In the genomic region with DNA sequence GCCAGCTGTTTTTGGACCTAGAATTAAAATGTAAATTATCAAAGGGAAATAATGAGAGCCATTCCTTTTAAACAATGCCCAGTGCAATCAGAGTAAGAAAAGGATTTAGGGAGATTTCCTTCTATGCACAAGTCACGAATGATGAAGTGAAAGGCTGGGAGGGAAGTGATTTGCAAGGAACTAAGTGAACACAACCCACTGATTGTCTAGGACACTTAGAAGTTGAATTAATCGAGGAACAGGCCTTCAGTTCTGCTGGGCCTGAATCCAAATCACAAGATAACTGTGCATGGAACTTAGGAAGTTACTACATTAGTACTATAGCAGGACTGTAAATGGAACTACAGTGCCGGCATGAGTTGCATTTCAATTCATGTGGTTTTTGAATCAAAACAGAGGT, we compare ENCODE assay signal across 25 cellular contexts. TPM values are rescaled to one million over a fixed set of nuclear protein-coding genes. Genes with fewer than 3 reads are reported as not detected.
DNase-seq lines count a peak whose midpoint lies in the region; ATAC-seq and TF ChIP-seq lines count a peak whose summit lies in the region.
"Had no signal": no experiment of that assay in that cellular context is flagged by ENCODE, and none has a peak within 500 bp of the region (broad histone marks: within the 10 kb centered on the region; RNA-seq: fewer than 3 reads in every experiment).

No MANE protein-coding gene starts in this region.

- H3K27me3 Mint-ChIP-seq in GM23338 (ENCODE audit: insufficient read depth, low read depth, poor library complexity): no peaks in the 10 kb centered on the region
- H3K27me3 Mint-ChIP-seq: CD8-positive, alpha-beta memory T cell; naive thymus-derived CD4-positive, alpha-beta T cell had no signal

- H3K36me3 ChIP-seq in GM23338 (ENCODE audit: insufficient read depth): no peaks in the 10 kb centered on the region
- H3K36me3 ChIP-seq in SK-N-MC (ENCODE audit: insufficient read depth, low read length): no peaks in the 10 kb centered on the region
- no peaks in the 10 kb centered on the region for H3K36me3 ChIP-seq in parathyroid adenoma (ENCODE audit: control insufficient read depth, insufficient read depth, low read length)
- H3K36me3 ChIP-seq: stomach had no signal

- H3K27me3 ChIP-seq in GM23338 (ENCODE audit: insufficient read depth) (no peaks in the 10 kb centered on the region), parathyroid adenoma (ENCODE audit: control insufficient read depth, insufficient read depth, low read length) (no peaks in the 10 kb centered on the region)
- H3K27me3 ChIP-seq: stomach had no signal

- H3K9ac ChIP-seq in SK-N-MC (ENCODE audit: insufficient read length): no peak overlapping the region
- no peak overlapping the region for H3K9ac ChIP-seq in parathyroid adenoma

- peak overlapping the region; percentile 10; the same call in 1 of the 2 replicates for H3K27ac Mint-ChIP-seq in GM23338
- H3K27ac Mint-ChIP-seq: activated naive CD4-positive, alpha-beta T cell treated with anti-CD3 and anti-CD28 coated beads for 36 hours; CD8-positive, alpha-beta memory T cell; naive thymus-derived CD4-positive, alpha-beta T cell had no signal

- H2AFZ ChIP-seq in GM23338 (no peak overlapping the region), parathyroid adenoma (peak overlapping the region; percentile 14)

- TF ChIP-seq CTCF in GM23338 (conservative IDR thresholded peaks at IDR 0.05; ENCODE audit: low read depth in 2 of 2) (no peak), fibroblast of pulmonary artery (IDR thresholded peaks at IDR 0.05; ENCODE audit: low read length, missing control alignments) (no peak), parathyroid adenoma (IDR thresholded peaks at IDR 0.05) (no peak)

- no peak for ATAC-seq in GM23338
- no peak for ATAC-seq in HG02571 (IDR thresholded peaks at IDR 0.05; ENCODE audit: unreplicated experiment)
- ATAC-seq: activated T-cell treated with anti-CD3 and anti-CD28 coated beads, Interleukin-2, amount 50 U/mL, for 4 hours; naive thymus-derived CD4-positive, alpha-beta T cell had no signal

- H3K9me3 Mint-ChIP-seq in GM23338: no peaks in the 10 kb centered on the region
- H3K9me3 Mint-ChIP-seq: activated naive CD4-positive, alpha-beta T cell treated with anti-CD3 and anti-CD28 coated beads for 36 hours; activated T-cell treated with anti-CD3 and anti-CD28 coated beads, Interleukin-2, amount 50 U/mL, for 4 hours; naive thymus-derived CD4-positive, alpha-beta T cell had no signal

- H3K79me2 ChIP-seq in GM23338 (replicated peaks; ENCODE audit: insufficient read depth): no peaks in the 10 kb centered on the region
- no peaks in the 10 kb centered on the region for H3K79me2 ChIP-seq in parathyroid adenoma

- peaks cover 29% of the 10 kb centered on the region for H3K4me1 Mint-ChIP-seq in GM23338
- H3K4me1 Mint-ChIP-seq: CD8-positive, alpha-beta memory T cell; naive thymus-derived CD4-positive, alpha-beta T cell had no signal

- peaks cover 8% of the 10 kb centered on the region; the same call in 1 of the 2 replicates for H3K4me1 ChIP-seq in GM23338 (ENCODE audit: insufficient read depth)
- H3K4me1 ChIP-seq in parathyroid adenoma: no peaks in the 10 kb centered on the region

- H3K4me3 Mint-ChIP-seq in GM23338: no peak overlapping the region
- H3K4me3 Mint-ChIP-seq: activated naive CD4-positive, alpha-beta T cell treated with anti-CD3 and anti-CD28 coated beads for 36 hours; activated T-cell treated with anti-CD3 and anti-CD28 coated beads, Interleukin-2, amount 50 U/mL, for 4 hours; CD8-positive, alpha-beta memory T cell; naive thymus-derived CD4-positive, alpha-beta T cell had no signal

- no peaks in the 10 kb centered on the region for H3F3A ChIP-seq in GM23338 (replicated peaks; ENCODE audit: low read depth)

- no peak overlapping the region for H3K27ac ChIP-seq in GM23338 (ENCODE audit: low read depth)
- 0 out of 2 replicates have a peak overlapping the region, but pooled peaks have one; percentile 28 for H3K27ac ChIP-seq in SK-N-MC
- no peak overlapping the region for H3K27ac ChIP-seq in parathyroid adenoma
- H3K27ac ChIP-seq: stomach had no signal

- H3K4me3 ChIP-seq in GM23338 (no peak overlapping the region), SK-N-MC (no peak overlapping the region), fibroblast of pulmonary artery (replicated peaks; ENCODE audit: low read depth, low read length) (no peak overlapping the region), parathyroid adenoma (ENCODE audit: low read depth, low read length) (no peak overlapping the region)
- H3K4me3 ChIP-seq: stomach had no signal

- peak overlapping the region; percentile 37 for H3K4me2 ChIP-seq in GM23338
- H3K4me2 ChIP-seq in parathyroid adenoma (ENCODE audit: low read length): no peak overlapping the region

- H3K9me3 ChIP-seq in SK-N-MC (ENCODE audit: low read depth, low read length): no peaks in the 10 kb centered on the region
- no peaks in the 10 kb centered on the region for H3K9me3 ChIP-seq in parathyroid adenoma (ENCODE audit: control insufficient read depth, low read length)
- H3K9me3 ChIP-seq: stomach had no signal

- DNase-seq in GM23338 (ENCODE audit: low spot score): no peak
- DNase-seq in SK-N-MC (ENCODE audit: low read depth, low spot score): no peak
- peak; percentile 63 for DNase-seq in fibroblast of pulmonary artery (ENCODE audit: low read depth)
- DNase-seq in NCI-H345 treated with DMSO at 0.1 percent for 48 hours (lab: John Stamatoyannopoulos, UW; ENCODE audit: unreplicated experiment): no peak
- DNase-seq in NCI-H1048 (lab: John Stamatoyannopoulos, UW): no peak
- DNase-seq in NCI-H1694 treated with DMSO at 0.1 percent for 48 hours (lab: John Stamatoyannopoulos, UW): no peak
- DNase-seq: activated CD4-positive, CD25-positive, alpha-beta regulatory T cell treated with anti-CD3 and anti-CD28 coated beads, Interleukin-2, amount 50 U/mL, for 72 hours; activated naive CD4-positive, alpha-beta T cell treated with anti-CD3 and anti-CD28 coated beads for 36 hours; activated T-cell treated with anti-CD3 and anti-CD28 coated beads, Interleukin-2, amount 50 U/mL, for 4 hours; CD8-positive, alpha-beta memory T cell; cerebellar nuclear complex; effector memory CD4-positive, alpha-beta T cell; HCEC 1CT; islet precursor cell; mesenchymal stem cell; naive thymus-derived CD4-positive, alpha-beta T cell; NCI-H1092 treated with DMSO at 0.1 percent for 48 hours; NCI-H2081 treated with DMSO at 0.1 percent for 48 hours; NCI-H510A treated with DMSO at 0.1 percent for 48 hours; posterior cingulate gyrus; RPMI8226; stimulated activated CD4-positive, alpha-beta T cell treated with anti-CD3 and anti-CD28 coated beads, Interleukin-4, amount 100 ng/mL, for 1 hour; stomach had no signal

- no peaks in the 10 kb centered on the region for H4K20me1 ChIP-seq in GM23338 (replicated peaks; ENCODE audit: insufficient read depth)

- H3K9me2 ChIP-seq in GM23338 (ENCODE audit: insufficient read depth): no peaks in the 10 kb centered on the region

- H3K36me3 Mint-ChIP-seq in GM23338 (ENCODE audit: low read depth): no peaks in the 10 kb centered on the region
- H3K36me3 Mint-ChIP-seq: CD8-positive, alpha-beta memory T cell; naive thymus-derived CD4-positive, alpha-beta T cell had no signal

TF ChIP-seq in GM23338, 12 proteins besides CTCF, POLR2A, EP300 and RAD21 (continues in another document):
- no peak for TF ChIP-seq NANOG (IDR thresholded peaks at IDR 0.05; ENCODE audit: borderline replicate concordance)

RNA-seq across cellular contexts. Expression of gene MAP2, which starts 17.7 kb away (rescaled TPM):
- total RNA-seq in GM23338 (2014; rRNA removed; shearing (Covaris generic)): 3.2 and 4.4 TPM in 2 replicates
- 2.2 and 2.9 TPM in 2 replicates for polyA plus RNA-seq in GM23338 (2016; fragmentation: Nextera tagmentation; extraction: Ambion mirVana)
- total RNA-seq: CD8-positive, alpha-beta memory T cell had no signal
